8 cellular contexts compared by ENCODE assay signal in genomic region chr3:69051796-69052566, GRCh38. TPM values are rescaled to one million over a fixed set of nuclear protein-coding genes. Genes with fewer than 3 reads are reported as not detected.
DNase-seq lines count a peak whose midpoint lies in the region; ATAC-seq, FAIRE-seq and TF ChIP-seq lines count a peak whose summit lies in the region.

Gene TMF1 (minus strand): TSS chr3:69052333. CDS start chr3:69052086, 247 bp downstream.

- H3K36me3 Mint-ChIP-seq in WTC11 = peaks cover 25% of the 10 kb centered on the region

- H3K4me3 Mint-ChIP-seq in WTC11 = peak within 1 kb of the TSS; percentile 98

- ATAC-seq in GM19025 (IDR thresholded peaks at IDR 0.05; ENCODE audit: low read depth, unreplicated experiment) (peak; percentile 95), HG03354 (IDR thresholded peaks at IDR 0.05; ENCODE audit: poor library complexity, severe bottlenecking, unreplicated experiment) (peak; percentile 98), WTC11 (peak; percentile 90), left lobe of liver (peak; percentile 95)

- H3K4me1 Mint-ChIP-seq in WTC11 = peaks cover 15% of the 10 kb centered on the region

- H3K9me3 Mint-ChIP-seq in WTC11 = no peaks in the 10 kb centered on the region

- H3K27me3 Mint-ChIP-seq in WTC11 (ENCODE audit: low read depth) = no peaks in the 10 kb centered on the region

- peak; percentile 90 for FAIRE-seq in colon (lab: Jason Lieb, UNC)

- CTCF ChIA-PET in WTC11 (lab: Charles Lee) = interaction anchor here (1.3 kb wide), 1 partner anchor 38 kb away, joined by 6 read pairs; the partner anchor contains the start of gene EOGT

- peak within 1 kb of the TSS; percentile 73 for H3K27ac ChIP-seq in 22Rv1

- peak within 1 kb of the TSS; percentile 98 for H3K27ac Mint-ChIP-seq in WTC11

- TF ChIP-seq CTCF in 22Rv1 (IDR thresholded peaks at IDR 0.05) (no peak), WTC11 (IDR thresholded peaks at IDR 0.05) (no peak)

- DNase-seq in WTC11 (ENCODE audit: low spot score) = peak; percentile 95
- peak; percentile 98 for DNase-seq in left lobe of liver (ENCODE audit: low spot score)
- peak; percentile 96 for DNase-seq in stimulated activated CD4-positive, alpha-beta T cell treated with anti-CD3 and anti-CD28 coated beads, Interleukin-4, amount 100 ng/mL, for 1 hour
- no peak for DNase-seq in NCI-H2227 (lab: John Stamatoyannopoulos, UW; ENCODE audit: unreplicated experiment)

- POLR2A ChIA-PET in WTC11 (lab: Charles Lee) = interaction anchor here (0.7 to 1.4 kb wide), 2 partner anchors 30 to 39 kb away, joined by 3 to 7 read pairs; partner anchors contain the start of gene EOGT

TF ChIP-seq in WTC11, 78 proteins besides CTCF, POLR2A, EP300 and RAD21:
- TF ChIP-seq CREM (CRISPR knock-in tag; IDR thresholded peaks at IDR 0.05) (peak; percentile 94), HMGXB4 (CRISPR knock-in tag; IDR thresholded peaks at IDR 0.05) (peak; percentile 21; the same call in 1 of the 2 replicates), GABPB1 (CRISPR knock-in tag; IDR thresholded peaks at IDR 0.05) (peak; percentile 67), CREB1 (CRISPR knock-in tag; IDR thresholded peaks at IDR 0.05) (0 out of 2 replicates have a peak, but pooled peaks have one; percentile 39), ETV6 (CRISPR knock-in tag; IDR thresholded peaks at IDR 0.05) (peak; percentile 60; the same call in 1 of the 2 replicates), MAX (CRISPR knock-in tag; IDR thresholded peaks at IDR 0.05) (peak; percentile 64), IRF1 (CRISPR knock-in tag; IDR thresholded peaks at IDR 0.05) (peak; percentile 51; the same call in 1 of the 2 replicates), CDX4 (CRISPR knock-in tag; IDR thresholded peaks at IDR 0.05; ENCODE audit: borderline replicate concordance) (no peak), EMX1 (CRISPR knock-in tag; IDR thresholded peaks at IDR 0.05) (no peak), FOXK1 (CRISPR knock-in tag; IDR thresholded peaks at IDR 0.05) (peak; percentile 92)

RNA-seq across cellular contexts. Expression of gene TMF1, which starts in this region (rescaled TPM):
- 18.8 to 23.9 TPM (median 20.6 TPM) in 3 replicates for total RNA-seq in WTC11 (2021)
- total RNA-seq in left lobe of liver = 9.2 TPM
